In genomic region chr14:52013984-52014600, GRCh38 we compare ENCODE assay signal across 10 cellular contexts. TPM values are rescaled to one million over a fixed set of nuclear protein-coding genes. Genes with fewer than 3 reads are reported as not detected.
A peak's percentile ranks its signal among the peaks of the same experiment; 100 is the strongest.
DNase-seq lines count a peak whose midpoint lies in the region; ATAC-seq and TF ChIP-seq lines count a peak whose summit lies in the region.
"Had no signal": no experiment of that assay in that cellular context is flagged by ENCODE, and none has a peak within 500 bp of the region (broad histone marks: within the 10 kb centered on the region; RNA-seq: fewer than 3 reads in every experiment).

No MANE protein-coding gene starts in this region.

- peaks cover 28% of the 10 kb centered on the region for H3K36me3 Mint-ChIP-seq in MCF 10A (ENCODE audit: insufficient read depth, unreplicated experiment)

- no peaks in the 10 kb centered on the region for H3K27me3 Mint-ChIP-seq in MCF 10A (ENCODE audit: insufficient read depth, unreplicated experiment)

- H3K4me3 Mint-ChIP-seq in MCF 10A (ENCODE audit: unreplicated experiment) = no peak overlapping the region

- POLR2A ChIA-PET in MCF 10A (lab: Yijun Ruan, JAX) = interaction anchor here (0.7 kb wide), 1 partner anchor 471 kb away, joined by 4 read pairs; no protein-coding TSS in a partner anchor

- H3K27ac Mint-ChIP-seq in MCF 10A (ENCODE audit: low read depth, unreplicated experiment) = no peak overlapping the region

- DNase-seq in MCF 10A (ENCODE audit: unreplicated experiment) = no peak
- no peak for DNase-seq in breast epithelium (ENCODE audit: low spot score in 2 of 2)
- DNase-seq in OCI-M1 (lab: John Stamatoyannopoulos, UW) = peak; percentile 21
- DNase-seq in cardiac muscle cell (ENCODE audit: low read depth in 1 of 2, low spot score in 1 of 2) = peak in 1 of 2 donors; percentile 48
- no peak for DNase-seq in medulla oblongata (ENCODE audit: extremely low spot score)
- DNase-seq: GDM1, NCI-H2171 had no signal

- H3K4me1 ChIP-seq in breast epithelium = no peaks in the 10 kb centered on the region
- H3K4me1 ChIP-seq in cardiac muscle cell (ENCODE audit: low read depth) = peaks cover 89% of the 10 kb centered on the region

- H3K9me3 Mint-ChIP-seq in MCF 10A (ENCODE audit: unreplicated experiment) = no peaks in the 10 kb centered on the region

- H3K36me3 ChIP-seq in breast epithelium = no peaks in the 10 kb centered on the region
- H3K36me3 ChIP-seq in cardiac muscle cell = peaks cover 49% of the 10 kb centered on the region

- no peak overlapping the region for H3K4me3 ChIP-seq in breast epithelium
- H3K4me3 ChIP-seq in cardiac muscle cell = no peak overlapping the region

- ATAC-seq in HG03439 (IDR thresholded peaks at IDR 0.05; ENCODE audit: unreplicated experiment) (no peak), HG02571 (IDR thresholded peaks at IDR 0.05; ENCODE audit: unreplicated experiment) (no peak)

- no peak for TF ChIP-seq POLR2A in breast epithelium (IDR thresholded peaks at IDR 0.05)

- TF ChIP-seq CTCF in MCF 10A (IDR thresholded peaks at IDR 0.05; ENCODE audit: unreplicated experiment) (peak; percentile 19), breast epithelium (IDR thresholded peaks at IDR 0.05) (no peak), cardiac muscle cell (IDR thresholded peaks at IDR 0.05; ENCODE audit: low read depth, low read length) (peak; percentile 22)

- no peaks in the 10 kb centered on the region for H3K9me3 ChIP-seq in breast epithelium
- no peaks in the 10 kb centered on the region for H3K9me3 ChIP-seq in cardiac muscle cell (ENCODE audit: low read depth)

- H3K27ac ChIP-seq in breast epithelium = peak overlapping the region in 1 of 2 donors; percentile 46
- H3K27ac ChIP-seq in cardiac muscle cell = peak overlapping the region; percentile 94
- peak overlapping the region; percentile 98 for H3K27ac ChIP-seq in temporal lobe (ENCODE audit: low read depth, low read length)

- no peaks in the 10 kb centered on the region for H3K27me3 ChIP-seq in breast epithelium
- no peaks in the 10 kb centered on the region for H3K27me3 ChIP-seq in cardiac muscle cell

- CTCF ChIA-PET in MCF 10A (lab: Yijun Ruan, JAX) = no interaction called here

- peaks cover 7% of the 10 kb centered on the region for H3K4me1 Mint-ChIP-seq in MCF 10A (ENCODE audit: insufficient read depth, unreplicated experiment)

- BruUV-seq in MCF 10A (replicated peaks; lab: Mats Ljungman, UMichigan) = no TSS peak

- intact Hi-C loops in MCF 10A (cut with micrococcal nuclease) (no loop called here), breast epithelium (cut with DNase I; ENCODE audit: low total_unique reads) (no loop called here)

RNA-seq across cellular contexts. Expression of gene RTRAF, which starts 24.7 kb away (rescaled TPM):
- total RNA-seq in MCF 10A (2022) (285 and 358 TPM in 2 replicates), breast epithelium (10 to 100 TPM; 48.7 to 93.0 (median 61.3) TPM), cardiac muscle cell (60.6 and 129 TPM in 2 replicates), temporal lobe (23.1 TPM)
- polyA plus RNA-seq in cardiac muscle cell = 309 and 332 TPM in 2 replicates

RNA-seq across cellular contexts. Expression of gene NID2, which starts 54.8 kb away (rescaled TPM):
- total RNA-seq in MCF 10A (2022) = not detected in 2 replicates
- 10 to 100 TPM; 10.9 to 30.8 (median 14.2) TPM for total RNA-seq in breast epithelium
- 275 and 538 TPM in 2 replicates for total RNA-seq in cardiac muscle cell
- 179 and 341 TPM in 2 replicates for polyA plus RNA-seq in cardiac muscle cell
- 11.8 TPM for total RNA-seq in temporal lobe

Comparison
In these comparisons a context has a peak if more than half of its experiments do, and no peak if none do; other contexts are left out.
1. CTCF ChIP-seq: peak in MCF 10A (single experiment) and cardiac muscle cell (single experiment); none in breast epithelium (0 of 3).